ENCODE assay signal across 12 cellular contexts in genomic region chr17:869067-869466, GRCh38.
DNase-seq lines count a peak whose midpoint lies in the region; ATAC-seq and TF ChIP-seq lines count a peak whose summit lies in the region.
"Had no signal": no experiment of that assay in that cellular context is flagged by ENCODE, and none has a peak within 500 bp of the region (broad histone marks: within the 10 kb centered on the region; RNA-seq: fewer than 3 reads in every experiment).

No MANE protein-coding gene starts in this region.

- TF ChIP-seq CTCF in Caco-2 (IDR thresholded peaks at IDR 0.05; ENCODE audit: insufficient read depth in 1 of 2, low read depth in 1 of 2, low read length in 1 of 2, severe bottlenecking in 1 of 2, unreplicated experiment in 1 of 2) (no peak), sigmoid colon (IDR thresholded peaks at IDR 0.05) (no peak), BE2C (IDR thresholded peaks at IDR 0.05; ENCODE audit: low read depth, low read length) (no peak)

- intact Hi-C loops in Caco-2 (cut with micrococcal nuclease; ENCODE audit: unreplicated experiment) (no loop called here), sigmoid colon (cut with DNase I) (no loop called here)

- no peaks in the 10 kb centered on the region for H3K4me1 ChIP-seq in Caco-2
- H3K4me1 ChIP-seq in sigmoid colon, result peaks cover 0 to 86% (median 77%) of the 10 kb centered on the region in 4 donors
- H3K4me1 ChIP-seq in BE2C, result no peaks in the 10 kb centered on the region

- H3K9me3 ChIP-seq in Caco-2, result no peaks in the 10 kb centered on the region; the same call in 1 of the 2 replicates
- H3K9me3 ChIP-seq in sigmoid colon, result no peaks in the 10 kb centered on the region
- no peaks in the 10 kb centered on the region for H3K9me3 ChIP-seq in BE2C

- H3K27me3 ChIP-seq in Caco-2 (replicated peaks; ENCODE audit: control insufficient read depth, insufficient read depth, low read length) (no peaks in the 10 kb centered on the region), sigmoid colon (no peaks in the 10 kb centered on the region), BE2C (peaks cover 7% of the 10 kb centered on the region)

- POLR2A ChIA-PET in Caco-2 (lab: Charles Lee), result no interaction called here

- TF ChIP-seq EP300 in sigmoid colon (IDR thresholded peaks at IDR 0.05), result peak in 1 of 4 donors; percentile 77

- H3K27ac Mint-ChIP-seq in Caco-2 (ENCODE audit: unreplicated experiment), result peak overlapping the region; percentile 16
- H3K27ac Mint-ChIP-seq: activated CD4-positive, alpha-beta memory T cell treated with anti-CD3 and anti-CD28 coated beads, Interleukin-2, amount 10 ng/mL, durations not matched to agents 7 days and 5 days had no signal

- no peaks in the 10 kb centered on the region; the same call in 1 of the 2 replicates for H3K36me3 ChIP-seq in Caco-2 (ENCODE audit: control insufficient read depth, insufficient read depth, low read length)
- H3K36me3 ChIP-seq in sigmoid colon, result no peaks in the 10 kb centered on the region
- no peaks in the 10 kb centered on the region for H3K36me3 ChIP-seq in BE2C

- 64 to 68% methylated on average over 7 of the region's 7 CpGs for WGBS in sigmoid colon, 2 donors

- H3K4me1 Mint-ChIP-seq in Caco-2 (ENCODE audit: low read depth, unreplicated experiment), result peaks cover 7% of the 10 kb centered on the region
- H3K4me1 Mint-ChIP-seq: activated CD4-positive, alpha-beta memory T cell treated with anti-CD3 and anti-CD28 coated beads, Interleukin-2, amount 10 ng/mL, durations not matched to agents 7 days and 5 days had no signal

- H3K4me3 ChIP-seq in Caco-2 (ENCODE audit: low read depth, low read length) (no peak overlapping the region), sigmoid colon (peak overlapping the region in 3 of 4 donors; percentile 0 to 21 (median 13)), BE2C (ENCODE audit: low read depth, low read length) (no peak overlapping the region)

- no TSS peak for BruUV-seq in Caco-2 (replicated peaks; lab: Mats Ljungman, UMichigan)

- H3K27me3 Mint-ChIP-seq in Caco-2 (ENCODE audit: insufficient read depth, unreplicated experiment), result no peaks in the 10 kb centered on the region

- peaks cover 55% of the 10 kb centered on the region for H3K36me3 Mint-ChIP-seq in Caco-2 (ENCODE audit: insufficient read depth, unreplicated experiment)

- peaks cover 11% of the 10 kb centered on the region for H3K9me3 Mint-ChIP-seq in Caco-2 (ENCODE audit: unreplicated experiment)

- no peak overlapping the region for H3K4me3 Mint-ChIP-seq in Caco-2 (ENCODE audit: unreplicated experiment)
- H3K4me3 Mint-ChIP-seq: activated CD4-positive, alpha-beta memory T cell treated with anti-CD3 and anti-CD28 coated beads, Interleukin-2, amount 10 ng/mL, durations not matched to agents 7 days and 5 days had no signal

- H3K27ac ChIP-seq in sigmoid colon, result peak overlapping the region; percentile 84 to 95 (median 90)

- no peak for TF ChIP-seq POLR2A in sigmoid colon (IDR thresholded peaks at IDR 0.05)

- CTCF ChIA-PET in Caco-2 (lab: Charles Lee), result no interaction called here

- no peak for ATAC-seq in HG03097 (IDR thresholded peaks at IDR 0.05; ENCODE audit: low FRiP score, unreplicated experiment)

- no peak for DNase-seq in Caco-2
- DNase-seq in astrocyte of the hippocampus (ENCODE audit: low read depth, low spot score), result peak; percentile 65
- DNase-seq in islet precursor cell, result peak; percentile 92
- peak; percentile 94 for DNase-seq in sigmoid colon
- DNase-seq in activated naive CD4-positive, alpha-beta T cell (lab: John Stamatoyannopoulos, UW), result no peak
- no peak for DNase-seq in BE2C
- no peak for DNase-seq in NOMO-1 treated with dmso at 0.1 percent for 144 hours (lab: John Stamatoyannopoulos, UW; ENCODE audit: unreplicated experiment)
- DNase-seq: activated CD4-positive, alpha-beta memory T cell treated with anti-CD3 and anti-CD28 coated beads, Interleukin-2, amount 10 ng/mL, durations not matched to agents 7 days and 5 days; central memory CD4-positive, alpha-beta T cell; Karpas-422; OCI-M1 had no signal

Comparison
In these comparisons a context has a peak if more than half of its experiments do, and no peak if none do; other contexts are left out.
1. DNase-seq: peak in astrocyte of the hippocampus (single experiment), islet precursor cell (single experiment) and sigmoid colon (single experiment); none in Caco-2 (0 of 2), activated naive CD4-positive, alpha-beta T cell (0 of 4), BE2C (single experiment) and NOMO-1 treated with dmso at 0.1 percent for 144 hours (single experiment).
2. H3K4me3 ChIP-seq: peak in sigmoid colon (3 of 4); none in Caco-2 (single experiment) and BE2C (single experiment).